1 cellular context compared by ENCODE assay signal in the genomic region with DNA sequence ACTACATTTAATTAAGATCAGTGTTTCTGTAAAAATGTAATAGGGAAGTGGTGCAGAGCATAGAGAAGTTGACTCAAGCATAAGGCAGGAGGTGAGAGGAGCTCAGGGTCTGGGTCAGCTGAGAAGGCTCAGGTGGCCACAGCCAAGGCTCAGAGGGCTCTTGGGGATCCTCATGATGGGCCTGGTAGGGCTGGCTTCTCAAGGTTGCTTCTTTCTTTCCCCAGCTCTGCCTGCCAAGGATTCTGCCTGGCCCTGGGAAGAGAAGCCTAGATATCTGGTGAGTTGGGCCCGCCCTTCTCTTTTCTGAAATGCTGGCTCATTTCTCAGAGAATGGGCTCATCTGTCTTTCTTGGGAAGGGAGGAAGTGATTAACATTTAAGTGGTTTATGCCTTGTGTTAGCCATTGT.
TF ChIP-seq lines count a peak whose summit lies in the region.

No MANE protein-coding gene starts in this region.

TF ChIP-seq in endothelial cell of umbilical vein, 7 proteins besides CTCF, POLR2A, EP300 and RAD21:
- TF ChIP-seq, protein P1, sequence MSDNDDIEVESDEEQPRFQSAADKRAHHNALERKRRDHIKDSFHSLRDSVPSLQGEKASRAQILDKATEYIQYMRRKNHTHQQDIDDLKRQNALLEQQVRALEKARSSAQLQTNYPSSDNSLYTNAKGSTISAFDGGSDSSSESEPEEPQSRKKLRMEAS (IDR thresholded peaks at IDR 0.05; ENCODE audit: insufficient read depth, insufficient read length), result no peak
- TF ChIP-seq EZH2 (IDR thresholded peaks at IDR 0.05; ENCODE audit: borderline replicate concordance, low read depth, low read length, severe bottlenecking), result no peak
- no peak for TF ChIP-seq GATA2 (IDR thresholded peaks at IDR 0.05; ENCODE audit: insufficient read depth, insufficient read length, low read depth, low read length)
- peak; percentile 16 for TF ChIP-seq FOS (IDR thresholded peaks at IDR 0.05; ENCODE audit: borderline replicate concordance, insufficient read depth, low read length)
- no peak for TF ChIP-seq MYC (IDR thresholded peaks at IDR 0.05; ENCODE audit: low read depth, low read length)
- TF ChIP-seq POLR2AphosphoS5 (IDR thresholded peaks at IDR 0.05; ENCODE audit: insufficient read depth, low read depth, low read length), result peak; percentile 21
- no peak for TF ChIP-seq JUN (IDR thresholded peaks at IDR 0.05; ENCODE audit: borderline replicate concordance, insufficient read depth, insufficient read length, low read depth)
